In genomic region chr16:27470567-27471431, GRCh38 we compare ENCODE assay signal across 11 cellular contexts.
DNase-seq lines count a peak whose midpoint lies in the region; ATAC-seq, FAIRE-seq and TF ChIP-seq lines count a peak whose summit lies in the region.
"Had no signal": no experiment of that assay in that cellular context is flagged by ENCODE, and none has a peak within 500 bp of the region (broad histone marks: within the 10 kb centered on the region; RNA-seq: fewer than 3 reads in every experiment).

No MANE protein-coding gene starts in this region.

- H3K27ac ChIP-seq in left lung (peak overlapping the region in 1 of 2 donors; percentile 40), spleen (peak overlapping the region in 2 of 8 donors; percentile 10 to 23), Karpas-422 (ENCODE audit: low read length) (no peak overlapping the region)
- H3K27ac ChIP-seq: uterus had no signal

- no peak overlapping the region for H2AFZ ChIP-seq in Karpas-422 (ENCODE audit: low read length)

- no peaks in the 10 kb centered on the region for H4K20me1 ChIP-seq in Karpas-422 (ENCODE audit: insufficient read depth, low read depth, low read length)

- no peaks in the 10 kb centered on the region for H3K9me2 ChIP-seq in Karpas-422 (replicated peaks; ENCODE audit: insufficient read depth, low read length)

- intact Hi-C loops in left lung (cut with DNase I) (no loop called here), spleen (cut with DNase I; ENCODE audit: low total_unique reads) (no loop called here)

- H3K4me1 ChIP-seq in left lung (peaks cover 0 to 7% of the 10 kb centered on the region in 2 donors), spleen (peaks cover 0 to 18% (median 11%) of the 10 kb centered on the region in 6 donors), Karpas-422 (ENCODE audit: low read length) (no peaks in the 10 kb centered on the region)
- H3K4me1 ChIP-seq: uterus had no signal

- ATAC-seq in left lung (peak; percentile 69), GM18867 (IDR thresholded peaks at IDR 0.05; ENCODE audit: unreplicated experiment) (no peak)
- ATAC-seq: activated naive CD4-positive, alpha-beta T cell treated with anti-CD3 and anti-CD28 coated beads, Interleukin-2, amount 50 U/mL, for 72 hours had no signal

- WGBS in spleen, 5 donors, result 75 to 84% (median 81%) methylated on average over 28 of the region's 28 CpGs

- H3K4me3 ChIP-seq in choroid plexus epithelial cell (ENCODE audit: low read depth, low read length) (no peak overlapping the region), left lung (no peak overlapping the region), spleen (no peak overlapping the region), Karpas-422 (ENCODE audit: low read length) (no peak overlapping the region)
- H3K4me3 ChIP-seq: uterus had no signal

- no peaks in the 10 kb centered on the region for H3K27me3 ChIP-seq in left lung
- H3K27me3 ChIP-seq in spleen (replicated peaks in 1 of 7), result no peaks in the 10 kb centered on the region
- H3K27me3 ChIP-seq in Karpas-422 (ENCODE audit: low read length), result no peaks in the 10 kb centered on the region
- H3K27me3 ChIP-seq: uterus had no signal

- H3K9me3 ChIP-seq in left lung, result no peaks in the 10 kb centered on the region
- H3K9me3 ChIP-seq in spleen, result no peaks in the 10 kb centered on the region
- no peaks in the 10 kb centered on the region for H3K9me3 ChIP-seq in Karpas-422 (ENCODE audit: low read length)
- H3K9me3 ChIP-seq: uterus had no signal

- no peak for TF ChIP-seq POLR2A in H54 (IDR thresholded peaks at IDR 0.05; ENCODE audit: low read depth, low read length)
- TF ChIP-seq POLR2A in spleen (IDR thresholded peaks at IDR 0.05), result no peak

- peak; percentile 77 for DNase-seq in H54 (ENCODE audit: insufficient read length, low spot score)
- DNase-seq in choroid plexus epithelial cell (ENCODE audit: low read depth), result peak; percentile 91
- DNase-seq in left lung, result no peak
- peak; percentile 73 for DNase-seq in spleen
- DNase-seq in Karpas-422, result no peak
- DNase-seq in HPDE6-E6E7 (ENCODE audit: extremely low spot score), result no peak
- no peak for DNase-seq in germinal center (ENCODE audit: low spot score)
- DNase-seq: NCI-H187 had no signal

- no peak overlapping the region for H3K4me2 ChIP-seq in Karpas-422 (ENCODE audit: low read depth, low read length, poor library complexity, severe bottlenecking)

- H3K36me3 ChIP-seq in left lung (peaks cover 7 to 100% of the 10 kb centered on the region in 2 donors), spleen (peaks cover 0 to 100% (median 87%) of the 10 kb centered on the region in 6 donors), Karpas-422 (ENCODE audit: insufficient read depth, low read length) (peaks cover 17% of the 10 kb centered on the region; the same call in 1 of the 2 replicates)
- H3K36me3 ChIP-seq: uterus had no signal

- peak; percentile 56 for TF ChIP-seq CTCF in choroid plexus epithelial cell (conservative IDR thresholded peaks at IDR 0.05; ENCODE audit: low read depth, low read length)
- no peak for TF ChIP-seq CTCF in left lung (IDR thresholded peaks at IDR 0.05)
- peak in 1 of 11 experiments; percentile 4 for TF ChIP-seq CTCF in spleen (IDR thresholded peaks at IDR 0.05 in 8 of 11, conservative IDR thresholded peaks at IDR 0.05 in 3 of 11)

- H3K79me2 ChIP-seq in Karpas-422 (ENCODE audit: low read length), result no peaks in the 10 kb centered on the region

- H3K9ac ChIP-seq in Karpas-422 (ENCODE audit: low read length), result no peak overlapping the region

- no peak for FAIRE-seq in H54 (lab: Jason Lieb, UNC)

Comparison
In these comparisons a context has a peak if more than half of its experiments do, and no peak if none do; other contexts are left out.
1. DNase-seq: peak in H54 (single experiment), choroid plexus epithelial cell (single experiment) and spleen (single experiment); none in left lung (0 of 2), Karpas-422 (single experiment), HPDE6-E6E7 (single experiment) and germinal center (single experiment).